ENCODE assay signal across 20 cellular contexts in the genomic region with DNA sequence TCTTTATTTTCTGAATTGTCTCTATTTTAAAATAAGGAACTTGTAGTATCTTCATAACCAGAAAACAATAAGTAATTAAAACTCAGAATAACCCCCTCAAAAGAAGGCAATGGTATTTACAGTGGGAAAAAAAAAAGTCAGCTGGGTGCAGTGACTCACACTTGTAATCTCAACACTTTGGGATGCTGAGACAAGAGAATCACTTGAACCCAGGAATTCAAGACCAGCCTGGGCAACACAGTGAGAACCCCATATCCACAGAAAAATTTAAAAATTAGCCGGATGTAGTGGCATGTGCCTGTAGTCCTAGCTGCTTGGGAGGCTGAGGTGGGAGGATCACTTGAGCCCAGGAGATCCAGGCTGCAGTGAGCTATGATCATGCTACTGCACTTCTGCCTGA. TPM values are rescaled to one million over a fixed set of nuclear protein-coding genes. Genes with fewer than 3 reads are reported as not detected.
DNase-seq lines count a peak whose midpoint lies in the region; ATAC-seq, FAIRE-seq and TF ChIP-seq lines count a peak whose summit lies in the region.
"Had no signal": no experiment of that assay in that cellular context is flagged by ENCODE, and none has a peak within 500 bp of the region (broad histone marks: within the 10 kb centered on the region; RNA-seq: fewer than 3 reads in every experiment).

No MANE protein-coding gene starts in this region.

- H4K20me1 ChIP-seq in astrocyte (ENCODE audit: insufficient read depth, low read length): no peaks in the 10 kb centered on the region

- TF ChIP-seq CTCF in right atrium auricular region (IDR thresholded peaks at IDR 0.05) (no peak), astrocyte (IDR thresholded peaks at IDR 0.05; ENCODE audit: insufficient read depth, low read depth, low read length) (no peak), fibroblast of villous mesenchyme (IDR thresholded peaks at IDR 0.05; ENCODE audit: insufficient read depth, low read depth, low read length) (no peak)

- no peak overlapping the region for H2AFZ ChIP-seq in astrocyte (ENCODE audit: low read depth, low read length)

- H3K27me3 ChIP-seq in right atrium auricular region (no peaks in the 10 kb centered on the region), astrocyte (ENCODE audit: insufficient read depth, low read length) (no peaks in the 10 kb centered on the region)
- H3K27me3 ChIP-seq: gastroesophageal sphincter had no signal

- no peak for ATAC-seq in activated CD8-positive, alpha-beta memory T cell treated with anti-CD3 and anti-CD28 coated beads, Interleukin-2, amount 10 ng/mL, durations not matched to agents 7 days and 5 days
- ATAC-seq in GM21737 (IDR thresholded peaks at IDR 0.05; ENCODE audit: unreplicated experiment): no peak
- ATAC-seq: gastroesophageal sphincter, left cardiac atrium, T-cell had no signal

- peaks cover 3% of the 10 kb centered on the region for H3K27me3 Mint-ChIP-seq in astrocyte (ENCODE audit: low read depth, unreplicated experiment)
- peaks cover 2% of the 10 kb centered on the region for H3K27me3 Mint-ChIP-seq in activated CD8-positive, alpha-beta memory T cell treated with anti-CD3 and anti-CD28 coated beads, Interleukin-2, amount 10 ng/mL, durations not matched to agents 7 days and 5 days
- H3K27me3 Mint-ChIP-seq: T-cell had no signal

- no peak overlapping the region for H3K4me2 ChIP-seq in astrocyte (ENCODE audit: low read length)

- H3K9me3 Mint-ChIP-seq in astrocyte (ENCODE audit: unreplicated experiment): no peaks in the 10 kb centered on the region
- no peaks in the 10 kb centered on the region for H3K9me3 Mint-ChIP-seq in activated CD8-positive, alpha-beta memory T cell treated with anti-CD3 and anti-CD28 coated beads, Interleukin-2, amount 10 ng/mL, durations not matched to agents 7 days and 5 days (ENCODE audit: low read depth)
- H3K9me3 Mint-ChIP-seq: mesothelial cell of epicardium, nephron, T-cell had no signal

- no peak overlapping the region for H3K4me3 Mint-ChIP-seq in astrocyte (ENCODE audit: unreplicated experiment)
- H3K4me3 Mint-ChIP-seq in activated CD8-positive, alpha-beta memory T cell treated with anti-CD3 and anti-CD28 coated beads, Interleukin-2, amount 10 ng/mL, durations not matched to agents 7 days and 5 days: no peak overlapping the region
- H3K4me3 Mint-ChIP-seq: mesothelial cell of epicardium, nephron, T-cell had no signal

- no peak for FAIRE-seq in astrocyte (lab: Jason Lieb, UNC)
- no peak for FAIRE-seq in GM12892 (lab: Jason Lieb, UNC)

- H3K36me3 ChIP-seq in right atrium auricular region (no peaks in the 10 kb centered on the region), astrocyte (ENCODE audit: insufficient read depth, low read length) (no peaks in the 10 kb centered on the region)
- H3K36me3 ChIP-seq: gastroesophageal sphincter had no signal

- peak; percentile 9 for DNase-seq in cardiac septum (ENCODE audit: low spot score)
- DNase-seq in right atrium auricular region (ENCODE audit: low spot score): no peak
- peak; percentile 65 for DNase-seq in astrocyte (ENCODE audit: low read depth)
- DNase-seq in fibroblast of villous mesenchyme (ENCODE audit: low read depth): peak; percentile 36
- no peak for DNase-seq in activated CD8-positive, alpha-beta memory T cell treated with anti-CD3 and anti-CD28 coated beads, Interleukin-2, amount 10 ng/mL, durations not matched to agents 7 days and 5 days
- no peak for DNase-seq in NCI-H2081 (lab: John Stamatoyannopoulos, UW)
- DNase-seq in GM12892 (ENCODE audit: insufficient read length): no peak
- DNase-seq: activated CD4-positive, alpha-beta T cell treated with anti-CD3 and anti-CD28 coated beads, Interleukin-2, amount 50 U/mL, for 1 hour; activated gamma-delta T cell treated with Interleukin-2 at 50 U/mL for 16 hours; left cardiac atrium; NCI-H1092 treated with DMSO at 0.1 percent for 48 hours; NCI-H2081 treated with DMSO at 0.1 percent for 48 hours; NCI-H510A treated with DMSO at 0.1 percent for 48 hours; stimulated activated CD4-positive, alpha-beta T cell treated with anti-CD3 and anti-CD28 coated beads, Interleukin-4, amount 100 ng/mL, for 4 hours; T-cell had no signal

- intact Hi-C loops in cardiac septum (cut with DNase I): no loop called here

- H3K79me2 ChIP-seq in astrocyte (ENCODE audit: insufficient read depth, low read length): no peaks in the 10 kb centered on the region

- H3K4me1 Mint-ChIP-seq in astrocyte (ENCODE audit: low read depth, unreplicated experiment): peaks cover 24% of the 10 kb centered on the region
- H3K4me1 Mint-ChIP-seq in activated CD8-positive, alpha-beta memory T cell treated with anti-CD3 and anti-CD28 coated beads, Interleukin-2, amount 10 ng/mL, durations not matched to agents 7 days and 5 days: no peaks in the 10 kb centered on the region
- H3K4me1 Mint-ChIP-seq: mesothelial cell of epicardium, T-cell had no signal

- peak overlapping the region in 1 of 2 donors; percentile 90 for H3K27ac ChIP-seq in right atrium auricular region
- H3K27ac ChIP-seq in astrocyte (ENCODE audit: low read depth, low read length): peak overlapping the region; percentile 44
- H3K27ac ChIP-seq: gastroesophageal sphincter had no signal

- no peak overlapping the region for H3K9ac ChIP-seq in astrocyte (ENCODE audit: low read length)

- H3K4me3 ChIP-seq in right atrium auricular region: no peak overlapping the region
- no peak overlapping the region for H3K4me3 ChIP-seq in astrocyte (ENCODE audit: insufficient read depth, low read depth, low read length)
- H3K4me3 ChIP-seq in fibroblast of villous mesenchyme (ENCODE audit: low read depth, low read length): no peak overlapping the region
- H3K4me3 ChIP-seq: gastroesophageal sphincter had no signal

- peaks cover 4% of the 10 kb centered on the region for H3K36me3 Mint-ChIP-seq in astrocyte (ENCODE audit: low read depth, unreplicated experiment)
- H3K36me3 Mint-ChIP-seq in activated CD8-positive, alpha-beta memory T cell treated with anti-CD3 and anti-CD28 coated beads, Interleukin-2, amount 10 ng/mL, durations not matched to agents 7 days and 5 days: no peaks in the 10 kb centered on the region
- H3K36me3 Mint-ChIP-seq: mesothelial cell of epicardium, T-cell had no signal

- no peaks in the 10 kb centered on the region for H3K9me3 ChIP-seq in right atrium auricular region
- H3K9me3 ChIP-seq in astrocyte (ENCODE audit: insufficient read depth, low read depth, low read length): no peaks in the 10 kb centered on the region
- H3K9me3 ChIP-seq: gastroesophageal sphincter had no signal

- CTCF ChIA-PET in activated CD8-positive, alpha-beta memory T cell treated with anti-CD3 and anti-CD28 coated beads, Interleukin-2, amount 10 ng/mL, durations not matched to agents 7 days and 5 days (lab: Charles Lee): no interaction called here

- TF ChIP-seq POLR2A in GM12892 (IDR thresholded peaks at IDR 0.05; ENCODE audit: low read depth, low read length): no peak

- H3K27ac Mint-ChIP-seq in astrocyte (ENCODE audit: unreplicated experiment): peak overlapping the region; percentile 69
- no peak overlapping the region for H3K27ac Mint-ChIP-seq in activated CD8-positive, alpha-beta memory T cell treated with anti-CD3 and anti-CD28 coated beads, Interleukin-2, amount 10 ng/mL, durations not matched to agents 7 days and 5 days
- H3K27ac Mint-ChIP-seq: mesothelial cell of epicardium, nephron, T-cell had no signal

- H3K4me1 ChIP-seq in right atrium auricular region (peaks cover 0 to 43% of the 10 kb centered on the region in 2 donors), astrocyte (ENCODE audit: insufficient read depth, low read length) (peaks cover 30% of the 10 kb centered on the region)

RNA-seq across cellular contexts. Expression of a gene that starts 33.5 kb away (rescaled TPM):
- total RNA-seq in cardiac septum (1.00 TPM), right atrium auricular region (10 to 100 TPM in 1 of 2 donors, 1 to 10 TPM in 1; 6.8 to 19.9 TPM), astrocyte (0.43 and 0.65 TPM in 2 replicates), fibroblast of villous mesenchyme (0.32 and 0.43 TPM in 2 replicates)
- under 1 TPM; 0.35 to 0.50 TPM for total RNA-seq in activated CD8-positive, alpha-beta memory T cell treated with anti-CD3 and anti-CD28 coated beads, Interleukin-2, amount 10 ng/mL, durations not matched to agents 7 days and 5 days
- 0.13 TPM for polyA plus RNA-seq in GM12892 (2012; ENCODE audit: missing spikeins)

RNA-seq across cellular contexts. Expression of a gene that starts 37.8 kb away (rescaled TPM):
- total RNA-seq in cardiac septum (32.0 TPM), right atrium auricular region (10 to 100 TPM; 25.8 to 41.8 TPM), astrocyte (28.0 and 38.4 TPM in 2 replicates), fibroblast of villous mesenchyme (30.2 and 40.6 TPM in 2 replicates)
- 1 to 10 TPM; 2.7 to 3.7 TPM for total RNA-seq in activated CD8-positive, alpha-beta memory T cell treated with anti-CD3 and anti-CD28 coated beads, Interleukin-2, amount 10 ng/mL, durations not matched to agents 7 days and 5 days
- polyA plus RNA-seq in GM12892 (2012; ENCODE audit: missing spikeins): 1.8 TPM

RNA-seq across cellular contexts. Expression of a gene that starts 55.4 kb away (rescaled TPM):
- total RNA-seq in cardiac septum (10.3 TPM), right atrium auricular region (10 to 100 TPM in 1 of 2 donors, not detected in 1; 19.0 TPM), astrocyte (not detected in 2 replicates), fibroblast of villous mesenchyme (not detected in 2 replicates)
- not detected for total RNA-seq in activated CD8-positive, alpha-beta memory T cell treated with anti-CD3 and anti-CD28 coated beads, Interleukin-2, amount 10 ng/mL, durations not matched to agents 7 days and 5 days
- polyA plus RNA-seq in GM12892 (2012; ENCODE audit: missing spikeins): not detected
- total RNA-seq: A673, mesothelial cell of epicardium, T-cell had no signal

Comparison
In these comparisons a context has a peak if more than half of its experiments do, and no peak if none do; other contexts are left out.
1. DNase-seq: peak in cardiac septum (single experiment), astrocyte (single experiment) and fibroblast of villous mesenchyme (single experiment); none in right atrium auricular region (single experiment), activated CD8-positive, alpha-beta memory T cell treated with anti-CD3 and anti-CD28 coated beads, Interleukin-2, amount 10 ng/mL, durations not matched to agents 7 days and 5 days (single experiment), NCI-H2081 (0 of 2) and GM12892 (single experiment).